Comparison of ENCODE assay signal across 21 cellular contexts in genomic region chr17:81261096-81261495, GRCh38. TPM values are rescaled to one million over a fixed set of nuclear protein-coding genes. Genes with fewer than 3 reads are reported as not detected.
DNase-seq lines count a peak whose midpoint lies in the region.
"Had no signal": no experiment of that assay in that cellular context is flagged by ENCODE, and none has a peak within 500 bp of the region (broad histone marks: within the 10 kb centered on the region; RNA-seq: fewer than 3 reads in every experiment).

No MANE protein-coding gene starts in this region.

- no peak overlapping the region for H3K4me3 Mint-ChIP-seq in CD8-positive, alpha-beta memory T cell
- H3K4me3 Mint-ChIP-seq in CD4-positive, alpha-beta memory T cell = no peak overlapping the region
- H3K4me3 Mint-ChIP-seq: CD14-positive monocyte; CD4-positive, CD25-positive, alpha-beta regulatory T cell; CD8-positive, alpha-beta T cell had no signal

- peak overlapping the region; percentile 97 for H3K23ac ChIP-seq in neuronal stem cell (ENCODE audit: low read depth, low read length, poor library complexity)

- no peak overlapping the region for H4K91ac ChIP-seq in neuronal stem cell (ENCODE audit: low read depth, low read length, poor library complexity)

- no peak overlapping the region for H4K8ac ChIP-seq in neuronal stem cell (ENCODE audit: low read depth, low read length)

- H3K4me1 Mint-ChIP-seq in CD8-positive, alpha-beta memory T cell = no peaks in the 10 kb centered on the region
- peaks cover 0 to 2% (median 0%) of the 10 kb centered on the region in 4 donors for H3K4me1 Mint-ChIP-seq in CD4-positive, alpha-beta memory T cell
- H3K4me1 Mint-ChIP-seq: CD4-positive, CD25-positive, alpha-beta regulatory T cell had no signal

- WGBS in neuronal stem cell (ENCODE audit: extremely low coverage in 2 of 2, insufficient read length in 2 of 2, insufficient replicate concordance in 1 of 2), 2 donors = no CpG with 5 or more reads among the region's 18 CpGs

- H3K79me1 ChIP-seq in neuronal stem cell (ENCODE audit: low read depth, low read length) = peaks cover 6% of the 10 kb centered on the region

- no peak overlapping the region for H2AFZ ChIP-seq in neuronal stem cell (ENCODE audit: low read length)

- H2BK5ac ChIP-seq in neuronal stem cell (ENCODE audit: low read length) = no peak overlapping the region

- no peak overlapping the region for H3K9ac ChIP-seq in BLaER1
- H3K9ac ChIP-seq in BLaER1 treated with 17β-estradiol and CSF1 and Interleukin-3, amounts not matched to agents 10 nM and 100 nM = peak overlapping the region in 4 of 11 experiments; percentile 5 to 38 (median 18); a peak in 3 of 22 replicates
- peak overlapping the region; percentile 60 for H3K9ac ChIP-seq in neuronal stem cell (ENCODE audit: low read depth, low read length, poor library complexity)

- H3K27ac ChIP-seq in BLaER1 (0 out of 2 replicates have a peak overlapping the region, but pooled peaks have one; percentile 15), neuronal stem cell (replicated peaks; ENCODE audit: low read length) (no peak overlapping the region)
- no peak overlapping the region for H3K27ac ChIP-seq in BLaER1 treated with 17β-estradiol and CSF1 and Interleukin-3, amounts not matched to agents 10 nM and 100 nM
- H3K27ac ChIP-seq in CD8-positive, alpha-beta memory T cell (ENCODE audit: low read depth, low read length) = no peak overlapping the region
- H3K27ac ChIP-seq in CD4-positive, alpha-beta memory T cell (ENCODE audit: low read depth, low read length) = no peak overlapping the region

- intact Hi-C loops in CD4-positive, alpha-beta memory T cell (cut with micrococcal nuclease) = no loop called here

- H3K9me3 ChIP-seq in BLaER1 (no peaks in the 10 kb centered on the region), neuronal stem cell (replicated peaks in 1 of 2; ENCODE audit: control insufficient read depth in 2 of 2, insufficient read depth in 1 of 2, low read depth in 1 of 2, low read length in 2 of 2) (no peaks in the 10 kb centered on the region)
- no peaks in the 10 kb centered on the region for H3K9me3 ChIP-seq in BLaER1 treated with 17β-estradiol and CSF1 and Interleukin-3, amounts not matched to agents 10 nM and 100 nM (replicated peaks in 1 of 11)
- no peaks in the 10 kb centered on the region for H3K9me3 ChIP-seq in CD8-positive, alpha-beta memory T cell (ENCODE audit: low read length)
- H3K9me3 ChIP-seq in CD4-positive, alpha-beta memory T cell (ENCODE audit: control insufficient read depth in 1 of 2, low read length in 2 of 2) = no peaks in the 10 kb centered on the region
- H3K9me3 ChIP-seq: BE2C had no signal

- no peak overlapping the region for H3K4me3 ChIP-seq in BLaER1
- no peak overlapping the region for H3K4me3 ChIP-seq in BLaER1 treated with 17β-estradiol and CSF1 and Interleukin-3, amounts not matched to agents 10 nM and 100 nM
- no peak overlapping the region for H3K4me3 ChIP-seq in neuronal stem cell (ENCODE audit: low read length in 2 of 2)
- no peak overlapping the region for H3K4me3 ChIP-seq in CD8-positive, alpha-beta memory T cell (ENCODE audit: low read length)
- H3K4me3 ChIP-seq in CD4-positive, alpha-beta memory T cell (ENCODE audit: low read length in 2 of 2) = no peak overlapping the region
- H3K4me3 ChIP-seq: GM12878 had no signal

- H3K27me3 ChIP-seq in BLaER1 (no peaks in the 10 kb centered on the region), neuronal stem cell (ENCODE audit: control insufficient read depth in 3 of 3, insufficient read depth in 3 of 3, low read depth in 1 of 3, low read length in 3 of 3) (no peaks in the 10 kb centered on the region)
- H3K27me3 ChIP-seq in BLaER1 treated with 17β-estradiol and CSF1 and Interleukin-3, amounts not matched to agents 10 nM and 100 nM = peaks cover 0 to 8% (median 0%) of the 10 kb centered on the region in 11 experiments; a peak in 1 of 22 replicates
- no peaks in the 10 kb centered on the region for H3K27me3 ChIP-seq in CD8-positive, alpha-beta memory T cell (ENCODE audit: insufficient read depth, low read length, poor library complexity, severe bottlenecking)
- no peaks in the 10 kb centered on the region for H3K27me3 ChIP-seq in CD4-positive, alpha-beta memory T cell (ENCODE audit: insufficient read depth, low read length)
- H3K27me3 ChIP-seq: BE2C had no signal

- no peak overlapping the region for H2AK5ac ChIP-seq in neuronal stem cell (ENCODE audit: low read depth, low read length)

- peaks cover 0 to 82% (median 3%) of the 10 kb centered on the region in 3 donors for H3K36me3 Mint-ChIP-seq in CD8-positive, alpha-beta memory T cell
- peaks cover 7 to 36% of the 10 kb centered on the region in 2 donors for H3K36me3 Mint-ChIP-seq in CD4-positive, alpha-beta memory T cell
- H3K36me3 Mint-ChIP-seq: CD4-positive, CD25-positive, alpha-beta regulatory T cell had no signal

- peaks cover 85% of the 10 kb centered on the region for H3K36me3 ChIP-seq in BLaER1
- peaks cover 46 to 95% (median 84%) of the 10 kb centered on the region in 11 experiments for H3K36me3 ChIP-seq in BLaER1 treated with 17β-estradiol and CSF1 and Interleukin-3, amounts not matched to agents 10 nM and 100 nM
- H3K36me3 ChIP-seq in neuronal stem cell (replicated peaks in 1 of 2; ENCODE audit: control insufficient read depth in 2 of 2, insufficient read depth in 2 of 2, low read length in 2 of 2) = peaks cover 10 to 64% of the 10 kb centered on the region in 2 donors
- H3K36me3 ChIP-seq in CD8-positive, alpha-beta memory T cell (ENCODE audit: insufficient read depth, low read length) = no peaks in the 10 kb centered on the region
- H3K36me3 ChIP-seq in CD4-positive, alpha-beta memory T cell (ENCODE audit: insufficient read depth, low read length) = peaks cover 46% of the 10 kb centered on the region
- H3K36me3 ChIP-seq: BE2C had no signal

- H4K20me1 ChIP-seq in BLaER1 = peaks cover 95% of the 10 kb centered on the region
- H4K20me1 ChIP-seq in BLaER1 treated with 17β-estradiol and CSF1 and Interleukin-3, amounts not matched to agents 10 nM and 100 nM = peaks cover 61 to 96% (median 82%) of the 10 kb centered on the region in 11 experiments

- H2BK12ac ChIP-seq in neuronal stem cell (ENCODE audit: low read length) = peak overlapping the region; percentile 22

- no peaks in the 10 kb centered on the region for H3K9me3 Mint-ChIP-seq in CD8-positive, alpha-beta memory T cell
- no peaks in the 10 kb centered on the region for H3K9me3 Mint-ChIP-seq in CD4-positive, alpha-beta memory T cell
- H3K9me3 Mint-ChIP-seq: CD4-positive, CD25-positive, alpha-beta regulatory T cell; CD8-positive, alpha-beta T cell had no signal

- CTCF ChIA-PET in CD8-positive, alpha-beta memory T cell (lab: Charles Lee) = no interaction called here
- CTCF ChIA-PET in CD4-positive, alpha-beta memory T cell (lab: Charles Lee; ENCODE audit: partially characterized antibody) = no interaction called here

- DNase-seq in neuronal stem cell (ENCODE audit: low spot score) = no peak
- DNase-seq in CD8-positive, alpha-beta memory T cell = no peak
- no peak for DNase-seq in CD4-positive, alpha-beta memory T cell
- DNase-seq: 8988T; ACHN; BE2C; C1 segment of cervical spinal cord; CD4-positive, CD25-positive, alpha-beta regulatory T cell; CD8-positive, alpha-beta T cell; COR-L47; DMS 273 treated with DMSO at 0.1 percent for 48 hours; DMS153; DMS53; DMS79; DND-41; EL; GDM1 had no signal

- no peak overlapping the region for H2BK120ac ChIP-seq in neuronal stem cell (ENCODE audit: low read depth, low read length)

- no peak overlapping the region for H3K4ac ChIP-seq in neuronal stem cell (ENCODE audit: low read length)

- H2BK15ac ChIP-seq in neuronal stem cell (ENCODE audit: low read length) = no peak overlapping the region

- peaks cover 74% of the 10 kb centered on the region for H3K4me1 ChIP-seq in BLaER1
- H3K4me1 ChIP-seq in BLaER1 treated with 17β-estradiol and CSF1 and Interleukin-3, amounts not matched to agents 10 nM and 100 nM = peaks cover 14 to 72% (median 60%) of the 10 kb centered on the region in 10 experiments
- no peaks in the 10 kb centered on the region for H3K4me1 ChIP-seq in neuronal stem cell (ENCODE audit: control insufficient read depth in 2 of 2, insufficient read depth in 1 of 2, low read depth in 1 of 2, low read length in 2 of 2)
- no peaks in the 10 kb centered on the region for H3K4me1 ChIP-seq in CD8-positive, alpha-beta memory T cell (ENCODE audit: insufficient read depth, low read length)
- no peaks in the 10 kb centered on the region for H3K4me1 ChIP-seq in CD4-positive, alpha-beta memory T cell (ENCODE audit: insufficient read depth, low read length)

- peak overlapping the region; percentile 80 for H3K4me2 ChIP-seq in BLaER1
- peak overlapping the region in 9 of 11 experiments; percentile 58 to 93 (median 88); a peak in 17 of 22 replicates for H3K4me2 ChIP-seq in BLaER1 treated with 17β-estradiol and CSF1 and Interleukin-3, amounts not matched to agents 10 nM and 100 nM
- H3K4me2 ChIP-seq in neuronal stem cell (ENCODE audit: insufficient read depth, low read length, poor library complexity, severe bottlenecking) = no peak overlapping the region

- no peak overlapping the region for H3K27ac Mint-ChIP-seq in CD8-positive, alpha-beta memory T cell
- no peak overlapping the region for H3K27ac Mint-ChIP-seq in CD4-positive, alpha-beta memory T cell
- H3K27ac Mint-ChIP-seq: CD4-positive, CD25-positive, alpha-beta regulatory T cell; CD8-positive, alpha-beta T cell had no signal

- no peak overlapping the region for H3K18ac ChIP-seq in neuronal stem cell (ENCODE audit: low read length)

- no peak overlapping the region for H3K14ac ChIP-seq in neuronal stem cell (ENCODE audit: low read length)

- POLR2A ChIA-PET in CD8-positive, alpha-beta memory T cell (lab: Charles Lee) = no interaction called here
- POLR2A ChIA-PET in CD4-positive, alpha-beta memory T cell (lab: Charles Lee; ENCODE audit: partially characterized antibody) = no interaction called here

- H3K27me3 Mint-ChIP-seq in CD8-positive, alpha-beta memory T cell = no peaks in the 10 kb centered on the region
- no peaks in the 10 kb centered on the region for H3K27me3 Mint-ChIP-seq in CD4-positive, alpha-beta memory T cell
- H3K27me3 Mint-ChIP-seq: CD4-positive, CD25-positive, alpha-beta regulatory T cell had no signal

RNA-seq across cellular contexts. Expression of gene NDUFAF8, which starts 22.0 kb away (rescaled TPM):
- polyA plus RNA-seq in neuronal stem cell (2013, experiment 1 of 2) = 79.2 TPM
- 73.1 TPM for polyA plus RNA-seq in neuronal stem cell (2013, experiment 2 of 2)
- 100 to 1,000 TPM; 136 to 138 TPM for total RNA-seq in CD8-positive, alpha-beta memory T cell
- polyA plus RNA-seq in CD8-positive, alpha-beta memory T cell = 76.4 TPM
- total RNA-seq in CD4-positive, alpha-beta memory T cell = 10 to 100 TPM; 40.1 to 45.1 TPM
- polyA plus RNA-seq in CD4-positive, alpha-beta memory T cell = 10 to 100 TPM; 64.5 to 78.6 TPM

RNA-seq across cellular contexts. Expression of gene TEPSIN, which starts 22.2 kb away (rescaled TPM):
- polyA plus RNA-seq in neuronal stem cell (2013, experiment 1 of 2) = 14.7 TPM
- polyA plus RNA-seq in neuronal stem cell (2013, experiment 2 of 2) = 14.2 TPM
- 10 to 100 TPM; 41.2 to 44.2 TPM for total RNA-seq in CD8-positive, alpha-beta memory T cell
- polyA plus RNA-seq in CD8-positive, alpha-beta memory T cell = 6.2 TPM
- 100 to 1,000 TPM; 111 to 126 TPM for total RNA-seq in CD4-positive, alpha-beta memory T cell
- polyA plus RNA-seq in CD4-positive, alpha-beta memory T cell = 1 to 10 TPM; 2.0 to 5.3 TPM

RNA-seq across cellular contexts. Expression of gene SLC38A10, which starts 34.0 kb away (rescaled TPM):
- 7.2 TPM for polyA plus RNA-seq in neuronal stem cell (2013, experiment 1 of 2)
- polyA plus RNA-seq in neuronal stem cell (2013, experiment 2 of 2) = 7.3 TPM
- 10 to 100 TPM; 49.0 to 51.0 TPM for total RNA-seq in CD8-positive, alpha-beta memory T cell
- polyA plus RNA-seq in CD8-positive, alpha-beta memory T cell = 71.1 TPM
- total RNA-seq in CD4-positive, alpha-beta memory T cell = 100 to 1,000 TPM; 112 to 113 TPM
- polyA plus RNA-seq in CD4-positive, alpha-beta memory T cell = 10 to 100 TPM; 49.0 to 69.6 TPM

RNA-seq across cellular contexts. Expression of gene CEP131, which starts 38.3 kb away (rescaled TPM):
- 14.7 TPM for polyA plus RNA-seq in neuronal stem cell (2013, experiment 1 of 2)
- 14.1 TPM for polyA plus RNA-seq in neuronal stem cell (2013, experiment 2 of 2)
- total RNA-seq in CD8-positive, alpha-beta memory T cell = 10 to 100 TPM; 13.2 to 13.3 TPM
- 6.5 TPM for polyA plus RNA-seq in CD8-positive, alpha-beta memory T cell
- 10 to 100 TPM in 1 of 2 experiments, 1 to 10 TPM in 1; 9.6 to 10.5 TPM for total RNA-seq in CD4-positive, alpha-beta memory T cell
- 1 to 10 TPM; 1.7 to 3.8 TPM for polyA plus RNA-seq in CD4-positive, alpha-beta memory T cell
